Comparison of ENCODE assay signal across 40 cellular contexts in the genomic region with DNA sequence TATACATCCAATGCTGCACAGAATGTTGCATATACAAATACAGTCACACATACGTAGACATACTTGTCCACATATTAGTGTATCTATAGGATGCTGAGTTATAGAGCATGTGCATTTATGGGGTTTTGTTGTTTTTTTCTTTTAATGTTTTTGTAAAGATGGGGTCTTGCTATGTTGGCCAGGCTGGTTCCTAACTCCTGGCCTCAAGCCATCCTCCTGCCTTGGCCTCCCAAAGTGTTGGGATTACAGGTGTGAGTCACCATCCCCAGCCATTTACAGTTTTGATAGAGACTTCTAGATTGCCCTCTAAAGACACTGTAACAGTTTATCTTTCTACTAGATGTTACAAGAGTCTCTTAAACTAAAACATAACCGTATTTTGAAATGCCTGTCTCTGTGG. TPM values are rescaled to one million over a fixed set of nuclear protein-coding genes. Genes with fewer than 3 reads are reported as not detected.
"Had no signal": no experiment of that assay in that cellular context is flagged by ENCODE, and none has a peak within 500 bp of the region (broad histone marks: within the 10 kb centered on the region; RNA-seq: fewer than 3 reads in every experiment).

No MANE protein-coding gene starts in this region.

- H3K9me3 Mint-ChIP-seq: activated CD4-positive, alpha-beta memory T cell treated with anti-CD3 and anti-CD28 coated beads for 36 hours; activated CD4-positive, alpha-beta T cell treated with anti-CD3 and anti-CD28 coated beads, Interleukin-2, amount 10 ng/mL, durations not matched to agents 24 days and 14 days; activated naive CD4-positive, alpha-beta T cell treated with anti-CD3 and anti-CD28 coated beads for 36 hours; activated naive CD4-positive, alpha-beta T cell treated with anti-CD3 and anti-CD28 coated beads, Interleukin-2, amount 50 U/mL, for 24 hours; activated naive CD8-positive, alpha-beta T cell treated with anti-CD3 and anti-CD28 coated beads for 36 hours; activated naive CD8-positive, alpha-beta T cell treated with anti-CD3 and anti-CD28 coated beads, Interleukin-2, amount 50 U/mL, for 24 hours; activated T-helper 1 cell treated with anti-CD3 and anti-CD28 coated beads, Interleukin-12 subunit alpha, Interleukin-12 subunit beta, Interleukin-2, Interleukin-4 antibody, amounts not matched to agents 30 ng/mL and 10 ng/mL and 1 ng/mL, durations not matched to agents 14 hours and 24 hours and 36 hours; activated T-helper 2 cell treated with anti-CD3 and anti-CD28 coated beads, Interferon-gamma antibody, Interleukin-2, Interleukin-4, amounts not matched to agents 10 μg/mL and 5 μg/mL and 100 μg/mL, durations not matched to agents 14 hours and 24 hours and 36 hours; dendritic cell treated with granulocyte-macrophage colony-stimulating factor and Interleukin-4, amounts not matched to agents 40 ng/mL and 50 ng/mL, for 4 days; endodermal cell; T-cell; T-helper 1 cell treated with Interleukin-12 subunit alpha and Interleukin-12 subunit beta and Interleukin-4 antibody, amounts not matched to agents 30 μg/mL and 1 μg/mL, for 36 hours; T-helper 2 cell treated with Interferon-gamma antibody and Interleukin-4, amounts not matched to agents 5 μg/mL and 100 μg/mL, for 36 hours had no signal

- ATAC-seq: activated CD4-positive, alpha-beta T cell treated with anti-CD3 and anti-CD28 coated beads for 36 hours; activated CD8-positive, alpha-beta memory T cell treated with anti-CD3 and anti-CD28 coated beads, Interleukin-2, amount 10 ng/mL, durations not matched to agents 7 days and 5 days; activated CD8-positive, alpha-beta T cell treated with anti-CD3 and anti-CD28 coated beads, Interleukin-2, amount 10 ng/mL, durations not matched to agents 7 days and 5 days; activated naive CD8-positive, alpha-beta T cell treated with anti-CD3 and anti-CD28 coated beads, Interleukin-2, amount 50 U/mL, for 24 hours; body of pancreas; foreskin keratinocyte; gastrocnemius medialis; heart right ventricle; T-cell had no signal

- H3K27ac ChIP-seq: adrenal gland, body of pancreas, coronary artery, dorsolateral prefrontal cortex, esophagus muscularis mucosa, foreskin keratinocyte, gastrocnemius medialis, heart right ventricle, hepatocyte, VCaP had no signal

- H3K9me3 ChIP-seq: adrenal gland, body of pancreas, esophagus muscularis mucosa, gastrocnemius medialis, heart right ventricle had no signal

- H3K27ac Mint-ChIP-seq: activated CD4-positive, alpha-beta memory T cell treated with anti-CD3 and anti-CD28 coated beads for 36 hours; activated CD4-positive, alpha-beta T cell treated with anti-CD3 and anti-CD28 coated beads for 36 hours; activated CD4-positive, alpha-beta T cell treated with anti-CD3 and anti-CD28 coated beads, Interleukin-2, amount 10 ng/mL, durations not matched to agents 24 days and 14 days; activated CD8-positive, alpha-beta memory T cell treated with anti-CD3 and anti-CD28 coated beads, Interleukin-2, amount 10 ng/mL, durations not matched to agents 7 days and 5 days; activated CD8-positive, alpha-beta T cell treated with anti-CD3 and anti-CD28 coated beads, Interleukin-2, amount 10 ng/mL, durations not matched to agents 7 days and 5 days; activated naive CD4-positive, alpha-beta T cell treated with anti-CD3 and anti-CD28 coated beads for 36 hours; activated naive CD4-positive, alpha-beta T cell treated with anti-CD3 and anti-CD28 coated beads, Interleukin-2, amount 50 U/mL, for 24 hours; activated naive CD8-positive, alpha-beta T cell treated with anti-CD3 and anti-CD28 coated beads for 36 hours; activated naive CD8-positive, alpha-beta T cell treated with anti-CD3 and anti-CD28 coated beads, Interleukin-2, amount 50 U/mL, for 24 hours; activated T-helper 1 cell treated with anti-CD3 and anti-CD28 coated beads, Interleukin-12 subunit alpha, Interleukin-12 subunit beta, Interleukin-2, Interleukin-4 antibody, amounts not matched to agents 30 ng/mL and 10 ng/mL and 1 ng/mL, durations not matched to agents 14 hours and 24 hours and 36 hours; activated T-helper 2 cell treated with anti-CD3 and anti-CD28 coated beads, Interferon-gamma antibody, Interleukin-2, Interleukin-4, amounts not matched to agents 10 μg/mL and 5 μg/mL and 100 μg/mL, durations not matched to agents 14 hours and 24 hours and 36 hours; dendritic cell treated with granulocyte-macrophage colony-stimulating factor and Interleukin-4, amounts not matched to agents 40 ng/mL and 50 ng/mL, for 4 days; endodermal cell; T-cell; T-helper 1 cell treated with Interleukin-12 subunit alpha and Interleukin-12 subunit beta and Interleukin-4 antibody, amounts not matched to agents 30 μg/mL and 1 μg/mL, for 36 hours; T-helper 2 cell treated with Interferon-gamma antibody and Interleukin-4, amounts not matched to agents 5 μg/mL and 100 μg/mL, for 36 hours had no signal

- H3K4me3 ChIP-seq: adrenal gland, body of pancreas, coronary artery, dorsolateral prefrontal cortex, esophagus muscularis mucosa, gastrocnemius medialis, heart right ventricle, hepatocyte had no signal

- H3K4me1 Mint-ChIP-seq: activated CD4-positive, alpha-beta T cell treated with anti-CD3 and anti-CD28 coated beads for 36 hours; activated CD8-positive, alpha-beta memory T cell treated with anti-CD3 and anti-CD28 coated beads, Interleukin-2, amount 10 ng/mL, durations not matched to agents 7 days and 5 days; activated naive CD4-positive, alpha-beta T cell treated with anti-CD3 and anti-CD28 coated beads, Interleukin-2, amount 50 U/mL, for 24 hours; activated naive CD8-positive, alpha-beta T cell treated with anti-CD3 and anti-CD28 coated beads, Interleukin-2, amount 50 U/mL, for 24 hours; endodermal cell had no signal

- H3K4me3 Mint-ChIP-seq: activated CD4-positive, alpha-beta memory T cell treated with anti-CD3 and anti-CD28 coated beads for 36 hours; activated CD4-positive, alpha-beta T cell treated with anti-CD3 and anti-CD28 coated beads for 36 hours; activated CD4-positive, alpha-beta T cell treated with anti-CD3 and anti-CD28 coated beads, Interleukin-2, amount 10 ng/mL, durations not matched to agents 24 days and 14 days; activated CD8-positive, alpha-beta memory T cell treated with anti-CD3 and anti-CD28 coated beads, Interleukin-2, amount 10 ng/mL, durations not matched to agents 7 days and 5 days; activated CD8-positive, alpha-beta T cell treated with anti-CD3 and anti-CD28 coated beads, Interleukin-2, amount 10 ng/mL, durations not matched to agents 7 days and 5 days; activated naive CD4-positive, alpha-beta T cell treated with anti-CD3 and anti-CD28 coated beads for 36 hours; activated naive CD4-positive, alpha-beta T cell treated with anti-CD3 and anti-CD28 coated beads, Interleukin-2, amount 50 U/mL, for 24 hours; activated naive CD8-positive, alpha-beta T cell treated with anti-CD3 and anti-CD28 coated beads for 36 hours; activated naive CD8-positive, alpha-beta T cell treated with anti-CD3 and anti-CD28 coated beads, Interleukin-2, amount 50 U/mL, for 24 hours; activated T-helper 1 cell treated with anti-CD3 and anti-CD28 coated beads, Interleukin-12 subunit alpha, Interleukin-12 subunit beta, Interleukin-2, Interleukin-4 antibody, amounts not matched to agents 30 ng/mL and 10 ng/mL and 1 ng/mL, durations not matched to agents 14 hours and 24 hours and 36 hours; dendritic cell treated with granulocyte-macrophage colony-stimulating factor and Interleukin-4, amounts not matched to agents 40 ng/mL and 50 ng/mL, for 4 days; endodermal cell; T-cell; T-helper 1 cell treated with Interleukin-12 subunit alpha and Interleukin-12 subunit beta and Interleukin-4 antibody, amounts not matched to agents 30 μg/mL and 1 μg/mL, for 36 hours; T-helper 2 cell treated with Interferon-gamma antibody and Interleukin-4, amounts not matched to agents 5 μg/mL and 100 μg/mL, for 36 hours had no signal

- H3K4me1 ChIP-seq: adrenal gland, body of pancreas, esophagus muscularis mucosa, foreskin keratinocyte, gastrocnemius medialis, heart right ventricle had no signal

- H3K27me3 Mint-ChIP-seq: activated CD4-positive, alpha-beta memory T cell treated with anti-CD3 and anti-CD28 coated beads for 36 hours; activated CD4-positive, alpha-beta T cell treated with anti-CD3 and anti-CD28 coated beads for 36 hours; activated CD4-positive, alpha-beta T cell treated with anti-CD3 and anti-CD28 coated beads, Interleukin-2, amount 10 ng/mL, durations not matched to agents 24 days and 14 days; activated CD8-positive, alpha-beta memory T cell treated with anti-CD3 and anti-CD28 coated beads, Interleukin-2, amount 10 ng/mL, durations not matched to agents 7 days and 5 days; activated naive CD4-positive, alpha-beta T cell treated with anti-CD3 and anti-CD28 coated beads, Interleukin-2, amount 50 U/mL, for 24 hours; activated naive CD8-positive, alpha-beta T cell treated with anti-CD3 and anti-CD28 coated beads for 36 hours; activated naive CD8-positive, alpha-beta T cell treated with anti-CD3 and anti-CD28 coated beads, Interleukin-2, amount 50 U/mL, for 24 hours; dendritic cell treated with granulocyte-macrophage colony-stimulating factor and Interleukin-4, amounts not matched to agents 40 ng/mL and 50 ng/mL, for 4 days; T-cell had no signal

- H3K4me2 ChIP-seq: hepatocyte had no signal

- H2AFZ ChIP-seq: hepatocyte had no signal

- DNase-seq: activated CD4-positive, alpha-beta memory T cell treated with anti-CD3 and anti-CD28 coated beads for 36 hours; activated CD4-positive, alpha-beta T cell treated with anti-CD3 and anti-CD28 coated beads for 36 hours; activated CD4-positive, alpha-beta T cell treated with anti-CD3 and anti-CD28 coated beads, Interleukin-2, amount 10 ng/mL, durations not matched to agents 24 days and 14 days; activated CD4-positive, CD25-positive, alpha-beta regulatory T cell; activated CD4-positive, CD25-positive, alpha-beta regulatory T cell treated with anti-CD3 and anti-CD28 coated beads, Interleukin-2, amount 50 U/mL, for 72 hours; activated CD8-positive, alpha-beta memory T cell treated with anti-CD3 and anti-CD28 coated beads, Interleukin-2, amount 10 ng/mL, durations not matched to agents 7 days and 5 days; activated CD8-positive, alpha-beta memory T cell treated with anti-CD3 and anti-CD28 coated beads, Interleukin-2, amount 50 U/mL, for 4 hours; activated CD8-positive, alpha-beta T cell treated with anti-CD3 and anti-CD28 coated beads, Interleukin-2, amount 10 ng/mL, durations not matched to agents 7 days and 5 days; activated effector memory CD4-positive, alpha-beta T cell treated with anti-CD3 and anti-CD28 coated beads, Interleukin-2, amount 50 U/mL, for 16 hours; activated naive CD4-positive, alpha-beta T cell treated with anti-CD3 and anti-CD28 coated beads for 36 hours; activated naive CD8-positive, alpha-beta T cell treated with anti-CD3 and anti-CD28 coated beads for 36 hours; activated naive CD8-positive, alpha-beta T cell treated with anti-CD3 and anti-CD28 coated beads, Interleukin-2, amount 50 U/mL, for 24 hours; activated T-cell treated with anti-CD3 and anti-CD28 coated beads, Interleukin-2, amount 50 U/mL, for 1 hour; activated T-cell treated with anti-CD3 and anti-CD28 coated beads, Interleukin-2, amount 50 U/mL, for 48 hours; adrenal gland; amygdala; aorta; body of pancreas; central memory CD4-positive, alpha-beta T cell; cerebellar nuclear complex; dorsolateral prefrontal cortex; effector memory CD4-positive, alpha-beta T cell; endodermal cell; erythroblast; foreskin keratinocyte; gastrocnemius medialis; glutamatergic neuron; heart right ventricle; T-cell; T1000 had no signal

RNA-seq across cellular contexts. Expression of a gene that starts 59.5 kb away (rescaled TPM):
- total RNA-seq: activated CD8-positive, alpha-beta T cell treated with anti-CD3 and anti-CD28 coated beads, Interleukin-2, amount 10 ng/mL, durations not matched to agents 7 days and 5 days had no signal
